In the genomic region with DNA sequence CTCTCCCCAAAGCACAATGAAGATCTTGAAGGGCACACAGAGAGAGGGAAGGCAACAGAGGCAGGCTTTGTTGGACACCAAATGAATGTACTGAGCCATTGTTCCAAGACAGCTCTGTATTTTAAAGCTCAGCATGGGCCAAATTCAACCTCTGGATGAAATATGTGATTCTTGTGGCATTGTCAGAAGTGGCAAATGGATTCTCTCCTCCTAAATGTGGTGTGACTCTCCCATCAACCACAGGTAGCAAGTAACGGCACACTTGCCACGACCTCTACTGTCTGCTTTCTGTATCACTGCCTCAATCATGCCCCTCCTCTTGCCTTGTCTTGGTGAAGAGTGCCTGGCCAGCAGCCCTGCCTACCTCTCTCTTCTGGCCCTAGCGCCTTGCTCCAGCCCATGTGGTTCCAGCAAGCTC, we compare ENCODE assay signal across 9 cellular contexts. TPM values are rescaled to one million over a fixed set of nuclear protein-coding genes. Genes with fewer than 3 reads are reported as not detected.
DNase-seq lines count a peak whose midpoint lies in the region; ATAC-seq, FAIRE-seq and TF ChIP-seq lines count a peak whose summit lies in the region.
"Had no signal": no experiment of that assay in that cellular context is flagged by ENCODE, and none has a peak within 500 bp of the region (broad histone marks: within the 10 kb centered on the region; RNA-seq: fewer than 3 reads in every experiment).

No MANE protein-coding gene starts in this region.

- H2BK12ac ChIP-seq in neuronal stem cell (ENCODE audit: low read length): no peak overlapping the region

- in situ Hi-C loops in GM12878 (cut with MboI): no loop called here

- no peak for FAIRE-seq in GM12878 (lab: Jason Lieb, UNC)

- no TSS peak for BruUV-seq in GM12878 (replicated peaks; lab: Mats Ljungman, UMichigan)

- H3K4me1 ChIP-seq in GM12878 (ENCODE audit: control insufficient read depth, insufficient read depth, low read length) (peaks cover 10% of the 10 kb centered on the region), neuronal stem cell (ENCODE audit: control insufficient read depth in 2 of 2, insufficient read depth in 1 of 2, low read depth in 1 of 2, low read length in 2 of 2) (peaks cover 27 to 31% of the 10 kb centered on the region in 2 donors)

- no peaks in the 10 kb centered on the region for H3K79me1 ChIP-seq in neuronal stem cell (ENCODE audit: low read depth, low read length)

- no peak overlapping the region for H4K91ac ChIP-seq in neuronal stem cell (ENCODE audit: low read depth, low read length, poor library complexity)

- H3K36me3 ChIP-seq in GM12878 (ENCODE audit: control insufficient read depth in 2 of 2, insufficient read depth in 2 of 2, low read length in 1 of 2): no peaks in the 10 kb centered on the region
- H3K36me3 ChIP-seq in neuronal stem cell (replicated peaks in 1 of 2; ENCODE audit: control insufficient read depth in 2 of 2, insufficient read depth in 2 of 2, low read length in 2 of 2): peaks cover 0 to 60% of the 10 kb centered on the region in 2 donors

- no peak overlapping the region for H3K23ac ChIP-seq in neuronal stem cell (ENCODE audit: low read depth, low read length, poor library complexity)

- TF ChIP-seq CTCF in GM12878 (IDR thresholded peaks at IDR 0.05 in 2 of 3, conservative IDR thresholded peaks at IDR 0.05 in 1 of 3; ENCODE audit: control insufficient read depth in 2 of 3, extremely low read depth in 1 of 3, insufficient read depth in 1 of 3, low read depth in 3 of 3, low read length in 3 of 3): peak; percentile 33 to 49 (median 47); a peak in 4 of 6 replicates

- H2AFZ ChIP-seq in GM12878 (ENCODE audit: control insufficient read depth, low read depth, low read length) (no peak overlapping the region), neuronal stem cell (ENCODE audit: low read length) (no peak overlapping the region)

- H3K4me3 ChIP-seq in GM12878: no peak overlapping the region
- no peak overlapping the region for H3K4me3 ChIP-seq in neuronal stem cell (ENCODE audit: low read length in 2 of 2)

- peak; percentile 57 for ATAC-seq in GM18868 (IDR thresholded peaks at IDR 0.05; ENCODE audit: unreplicated experiment)
- peak; percentile 38 for ATAC-seq in HG03095 (IDR thresholded peaks at IDR 0.05; ENCODE audit: unreplicated experiment)
- peak; percentile 79 for ATAC-seq in GM12878
- no peak for ATAC-seq in HG03196 (IDR thresholded peaks at IDR 0.05; ENCODE audit: unreplicated experiment)
- ATAC-seq in HG02678 (IDR thresholded peaks at IDR 0.05; ENCODE audit: unreplicated experiment): no peak
- ATAC-seq: sciatic nerve had no signal

- no peak overlapping the region for H2BK5ac ChIP-seq in neuronal stem cell (ENCODE audit: low read length)

- RAD21 ChIA-PET in GM12878 (lab: Charles Lee; ENCODE audit: unreplicated experiment): interaction anchor here (1.4 to 6.3 kb wide), 3 partner anchors 11 to 204 kb away, joined by 3 to 62 read pairs (median 10); no protein-coding TSS in a partner anchor

- no peak for TF ChIP-seq POLR2A in GM12878 (IDR thresholded peaks at IDR 0.05; ENCODE audit: low read depth, low read length)

- H3K18ac ChIP-seq in neuronal stem cell (ENCODE audit: low read length): peak overlapping the region; percentile 1

- H2BK120ac ChIP-seq in neuronal stem cell (ENCODE audit: low read depth, low read length): no peak overlapping the region

- H3K79me2 ChIP-seq in GM12878 (ENCODE audit: control insufficient read depth, insufficient read depth, low read length): no peaks in the 10 kb centered on the region

- H3K27ac ChIP-seq in GM12878 (ENCODE audit: control insufficient read depth, insufficient read depth) (no peak overlapping the region), neuronal stem cell (replicated peaks; ENCODE audit: low read length) (no peak overlapping the region)

- SMC1A ChIA-PET in GM12878 (lab: Charles Lee; ENCODE audit: uncharacterized antibody, unreplicated experiment): interaction anchor here (0.6 to 11.1 kb wide), 9 partner anchors 10 to 489 kb away, joined by 3 to 89 read pairs (median 3); no protein-coding TSS in a partner anchor

- H3K9ac ChIP-seq in GM12878 (ENCODE audit: control insufficient read depth, insufficient read depth, low read length): no peak overlapping the region
- no peak overlapping the region for H3K9ac ChIP-seq in neuronal stem cell (ENCODE audit: low read depth, low read length, poor library complexity)

- intact Hi-C loops in GM12878 (cut with micrococcal nuclease; ENCODE audit: unreplicated experiment): no loop called here

- H3K27me3 ChIP-seq in GM12878 (replicated peaks in 1 of 2; ENCODE audit: control insufficient read depth in 2 of 2, insufficient read depth in 2 of 2, low read length in 1 of 2) (no peaks in the 10 kb centered on the region), neuronal stem cell (ENCODE audit: control insufficient read depth in 3 of 3, insufficient read depth in 3 of 3, low read depth in 1 of 3, low read length in 3 of 3) (no peaks in the 10 kb centered on the region)

- POLR2A ChIA-PET in GM12878 (lab: Charles Lee): interaction anchor here (1.8 kb wide), 1 partner anchor 203 kb away, joined by 7 read pairs; no protein-coding TSS in a partner anchor

- TF ChIP-seq EP300 in GM12878 (IDR thresholded peaks at IDR 0.05; ENCODE audit: borderline replicate concordance in 1 of 2, control insufficient read depth in 1 of 2, low read depth in 2 of 2, low read length in 2 of 2): no peak

- H3K4ac ChIP-seq in neuronal stem cell (ENCODE audit: low read length): no peak overlapping the region

- H2AK5ac ChIP-seq in neuronal stem cell (ENCODE audit: low read depth, low read length): no peak overlapping the region

- H2BK15ac ChIP-seq in neuronal stem cell (ENCODE audit: low read length): no peak overlapping the region

- H4K8ac ChIP-seq in neuronal stem cell (ENCODE audit: low read depth, low read length): no peak overlapping the region

- TF ChIP-seq RAD21 in GM12878 (IDR thresholded peaks at IDR 0.05; ENCODE audit: insufficient read depth, low read depth, low read length): no peak

- WGBS in GM12878 (ENCODE audit: insufficient coverage, insufficient replicate concordance, low lambda C conversion rate, missing lambda C conversion rate): 0% methylated on average over 3 of the region's 3 CpGs
- WGBS in neuronal stem cell (ENCODE audit: extremely low coverage in 2 of 2, insufficient read length in 2 of 2, insufficient replicate concordance in 1 of 2), 2 donors: no CpG with 5 or more reads among the region's 3 CpGs

- no peaks in the 10 kb centered on the region for H4K20me1 ChIP-seq in GM12878 (ENCODE audit: control insufficient read depth, insufficient read depth)

- H3K4me2 ChIP-seq in GM12878 (ENCODE audit: control insufficient read depth, insufficient read depth): no peak overlapping the region
- no peak overlapping the region for H3K4me2 ChIP-seq in neuronal stem cell (ENCODE audit: insufficient read depth, low read length, poor library complexity, severe bottlenecking)

- CTCF ChIA-PET in GM12878 (lab: Yijun Ruan, JAX): interaction anchor here (0.7 to 6.2 kb wide), 15 partner anchors 9 to 215 kb away, joined by 3 to 65 read pairs (median 4); no protein-coding TSS in a partner anchor

- DNase-seq in GM12878 (ENCODE audit: low read depth, low spot score): no peak
- DNase-seq in neuronal stem cell (ENCODE audit: low spot score): no peak
- DNase-seq in ureter (ENCODE audit: low spot score): no peak
- DNase-seq: NCI-H524 treated with DMSO at 0.1 percent for 48 hours had no signal

- H3K9me3 ChIP-seq in GM12878 (replicated peaks; ENCODE audit: control insufficient read depth, insufficient read depth, low read length) (no peaks in the 10 kb centered on the region), neuronal stem cell (replicated peaks in 1 of 2; ENCODE audit: control insufficient read depth in 2 of 2, insufficient read depth in 1 of 2, low read depth in 1 of 2, low read length in 2 of 2) (peaks cover 0 to 9% of the 10 kb centered on the region in 2 donors)

- no peak overlapping the region for H3K14ac ChIP-seq in neuronal stem cell (ENCODE audit: low read length)

RNA-seq across cellular contexts. Expression of a gene that starts 6.1 kb away (rescaled TPM):
- 5.7 and 5.9 TPM in 2 replicates for total RNA-seq in GM12878 (2013; cell fraction: nucleolus; rRNA removed)
- total RNA-seq in GM12878 (2014; rRNA removed) (0.71 and 0.79 TPM in 2 replicates), GM12878 (2014; rRNA removed; fragmentation: Illumina TruSeq; extraction: Trizol) (0.74 and 1.1 TPM in 2 replicates), GM12878 (2021) (1.4 and 1.7 TPM in 2 replicates), ureter (9.4 TPM)
- 0.17 TPM for polyA plus RNA-seq in GM12878 (2011; ENCODE audit: low read depth)
- polyA plus RNA-seq in GM12878 (2011; rRNA removed) (2.7 and 2.9 TPM in 2 replicates), GM12878 (2014; fragmentation: Illumina TruSeq; extraction: Trizol) (1.5 and 1.6 TPM in 2 replicates), GM12878 (2014; fragmentation: Nextera tagmentation; extraction: Ambion mirVana) (under 1 TPM; 0.44 to 0.85 TPM), GM12878 (2014; rRNA removed) (0.96 and 1.0 TPM in 2 replicates), GM12878 (2016; fragmentation: Nextera tagmentation; extraction: Ambion mirVana) (under 1 TPM; 0.78 to 0.80 TPM)
- 1.8 and 2.1 TPM in 2 replicates for polyA plus RNA-seq in GM12878 (2011; cell fraction: cytosol; rRNA removed)
- 1.4 and 1.5 TPM in 2 replicates for polyA plus RNA-seq in GM12878 (2011; cell fraction: nucleus; rRNA removed)
- 0.38 and 0.45 TPM in 2 replicates for polyA plus RNA-seq in GM12878 (2012)
- 4.4 and 4.8 TPM in 2 replicates for polyA minus RNA-seq in GM12878 (2011; rRNA and poly(A)+ RNA removed)
- 1.5 and 2.0 TPM in 2 replicates for polyA minus RNA-seq in GM12878 (2011; cell fraction: cytosol; rRNA and poly(A)+ RNA removed)
- polyA minus RNA-seq in GM12878 (2011; cell fraction: nucleus; rRNA and poly(A)+ RNA removed): 2.4 and 3.2 TPM in 2 replicates
- 20.2 TPM for polyA plus RNA-seq in neuronal stem cell (2013, experiment 1 of 2)
- 20.9 TPM for polyA plus RNA-seq in neuronal stem cell (2013, experiment 2 of 2)

RNA-seq across cellular contexts. Expression of a gene that starts 11.6 kb away (rescaled TPM):
- total RNA-seq in GM12878 (2013; cell fraction: nucleolus; rRNA removed): not detected in 2 replicates
- total RNA-seq in GM12878 (2014; rRNA removed) (not detected in 2 replicates), GM12878 (2014; rRNA removed; fragmentation: Illumina TruSeq; extraction: Trizol) (not detected in 2 replicates), GM12878 (2021) (not detected in 2 replicates), ureter (not detected)
- not detected for polyA plus RNA-seq in GM12878 (2011; ENCODE audit: low read depth)
- polyA plus RNA-seq in GM12878 (2011; rRNA removed) (not detected in 2 replicates), GM12878 (2014; fragmentation: Illumina TruSeq; extraction: Trizol) (not detected in 2 replicates), GM12878 (2014; fragmentation: Nextera tagmentation; extraction: Ambion mirVana) (not detected), GM12878 (2014; rRNA removed) (0.06 TPM in 1 of 2 replicates, not detected in the other), GM12878 (2016; fragmentation: Nextera tagmentation; extraction: Ambion mirVana) (not detected)
- polyA plus RNA-seq in GM12878 (2011; cell fraction: cytosol; rRNA removed): not detected in 2 replicates
- not detected in 2 replicates for polyA plus RNA-seq in GM12878 (2011; cell fraction: nucleus; rRNA removed)
- polyA plus RNA-seq in GM12878 (2012): not detected in 2 replicates
- polyA minus RNA-seq in GM12878 (2011; rRNA and poly(A)+ RNA removed): not detected in 2 replicates
- not detected in 2 replicates for polyA minus RNA-seq in GM12878 (2011; cell fraction: cytosol; rRNA and poly(A)+ RNA removed)
- polyA minus RNA-seq in GM12878 (2011; cell fraction: nucleus; rRNA and poly(A)+ RNA removed): not detected in 2 replicates
- polyA plus RNA-seq in neuronal stem cell (2013, experiment 1 of 2): not detected
- polyA plus RNA-seq in neuronal stem cell (2013, experiment 2 of 2): not detected
- total RNA-seq: sciatic nerve had no signal

RNA-seq across cellular contexts. Expression of a gene that starts 37.6 kb away (rescaled TPM):
- total RNA-seq in GM12878 (2013; cell fraction: nucleolus; rRNA removed): 71.6 and 71.7 TPM in 2 replicates
- total RNA-seq in GM12878 (2014; rRNA removed): 6.0 and 8.1 TPM in 2 replicates
- total RNA-seq in GM12878 (2014; rRNA removed; fragmentation: Illumina TruSeq; extraction: Trizol): 7.3 and 7.6 TPM in 2 replicates
- total RNA-seq in GM12878 (2021): 6.4 and 7.2 TPM in 2 replicates
- 2.0 TPM for polyA plus RNA-seq in GM12878 (2011; ENCODE audit: low read depth)
- 8.6 and 15.6 TPM in 2 replicates for polyA plus RNA-seq in GM12878 (2011; rRNA removed)
- polyA plus RNA-seq in GM12878 (2011; cell fraction: cytosol; rRNA removed): 1.6 and 2.2 TPM in 2 replicates
- polyA plus RNA-seq in GM12878 (2011; cell fraction: nucleus; rRNA removed): 10.7 and 13.6 TPM in 2 replicates
- 4.6 and 5.7 TPM in 2 replicates for polyA plus RNA-seq in GM12878 (2012)
- polyA plus RNA-seq in GM12878 (2014; fragmentation: Illumina TruSeq; extraction: Trizol): 5.8 and 9.7 TPM in 2 replicates
- polyA plus RNA-seq in GM12878 (2014; fragmentation: Nextera tagmentation; extraction: Ambion mirVana): 1 to 10 TPM; 5.3 to 9.0 TPM
- 3.0 and 4.8 TPM in 2 replicates for polyA plus RNA-seq in GM12878 (2014; rRNA removed)
- polyA plus RNA-seq in GM12878 (2016; fragmentation: Nextera tagmentation; extraction: Ambion mirVana): 1 to 10 TPM; 6.4 TPM
- 7.2 and 11.3 TPM in 2 replicates for polyA minus RNA-seq in GM12878 (2011; rRNA and poly(A)+ RNA removed)
- 1.9 and 2.8 TPM in 2 replicates for polyA minus RNA-seq in GM12878 (2011; cell fraction: cytosol; rRNA and poly(A)+ RNA removed)
- 14.7 and 15.0 TPM in 2 replicates for polyA minus RNA-seq in GM12878 (2011; cell fraction: nucleus; rRNA and poly(A)+ RNA removed)
- polyA plus RNA-seq in neuronal stem cell (2013, experiment 1 of 2): 30.6 TPM
- 32.0 TPM for polyA plus RNA-seq in neuronal stem cell (2013, experiment 2 of 2)
- 14.8 TPM for total RNA-seq in ureter

Comparison
In these comparisons a context has a peak if more than half of its experiments do, and no peak if none do; other contexts are left out.
1. ATAC-seq: peak in GM18868 (single experiment), HG03095 (single experiment) and GM12878 (single experiment); none in HG03196 (single experiment) and HG02678 (single experiment).